In genomic region chr2:233418761-233419625, GRCh38 we compare ENCODE assay signal across 9 cellular contexts.
DNase-seq lines count a peak whose midpoint lies in the region; ATAC-seq, FAIRE-seq and TF ChIP-seq lines count a peak whose summit lies in the region.
"Had no signal": no experiment of that assay in that cellular context is flagged by ENCODE, and none has a peak within 500 bp of the region (broad histone marks: within the 10 kb centered on the region; RNA-seq: fewer than 3 reads in every experiment).

No MANE protein-coding gene starts in this region.

- H3K36me3 ChIP-seq in heart left ventricle: peaks cover 0 to 4% (median 0%) of the 10 kb centered on the region in 9 donors

- H3K9me3 ChIP-seq in heart left ventricle: no peaks in the 10 kb centered on the region

- H3K27me3 Mint-ChIP-seq in stimulated activated memory B cell treated with anti-CD40 and anti-IgM and Interleukin-4, amounts not matched to agents 10 μg/mL and 1 μg/mL and 100 μg/mL, for 72 hours: no peaks in the 10 kb centered on the region
- H3K27me3 Mint-ChIP-seq in progenitor cell of endocrine pancreas: no peaks in the 10 kb centered on the region

- H3K27ac ChIP-seq in heart left ventricle: peak overlapping the region; percentile 55 to 97 (median 88)

- intact Hi-C loops in heart left ventricle (cut with DNase I): no loop called here

- no peak for TF ChIP-seq CTCF in heart left ventricle (IDR thresholded peaks at IDR 0.05)
- TF ChIP-seq CTCF in progenitor cell of endocrine pancreas (IDR thresholded peaks at IDR 0.05; ENCODE audit: unreplicated experiment): no peak

- H3K4me3 ChIP-seq in heart left ventricle: peak overlapping the region; percentile 9 to 68 (median 51)

- no peaks in the 10 kb centered on the region for H3K27me3 ChIP-seq in heart left ventricle

- H3K4me3 Mint-ChIP-seq in stimulated activated memory B cell treated with anti-CD40 and anti-IgM and Interleukin-4, amounts not matched to agents 10 μg/mL and 1 μg/mL and 100 μg/mL, for 72 hours: peak overlapping the region; percentile 79
- H3K4me3 Mint-ChIP-seq in progenitor cell of endocrine pancreas (ENCODE audit: low read depth): no peak overlapping the region

- peak; percentile 50 to 60 for ATAC-seq in activated CD4-positive, CD25-positive, alpha-beta regulatory T cell treated with anti-CD3 and anti-CD28 coated beads, Interleukin-2, amount 50 U/mL, for 24 hours
- ATAC-seq in heart left ventricle (peak; percentile 89 to 90 (median 90)), GM18858 (IDR thresholded peaks at IDR 0.05; ENCODE audit: unreplicated experiment) (no peak)
- ATAC-seq in stimulated activated memory B cell treated with anti-CD40 and anti-IgM and Interleukin-4, amounts not matched to agents 10 μg/mL and 1 μg/mL and 100 μg/mL, for 72 hours: peak; percentile 92

- peaks cover 4 to 83% (median 60%) of the 10 kb centered on the region in 12 donors for H3K4me1 ChIP-seq in heart left ventricle

- FAIRE-seq in HTR-8/SVneo (lab: Jason Lieb, UNC): no peak
- FAIRE-seq: A204.1 had no signal

- WGBS in heart left ventricle, 4 donors: 12 to 16% (median 15%) methylated on average over 13 to 19 of the region's 19 CpGs

- no peaks in the 10 kb centered on the region for H3K9me3 Mint-ChIP-seq in stimulated activated memory B cell treated with anti-CD40 and anti-IgM and Interleukin-4, amounts not matched to agents 10 μg/mL and 1 μg/mL and 100 μg/mL, for 72 hours
- no peaks in the 10 kb centered on the region for H3K9me3 Mint-ChIP-seq in progenitor cell of endocrine pancreas (ENCODE audit: low read depth)

- peaks cover 23% of the 10 kb centered on the region for H3K36me3 Mint-ChIP-seq in stimulated activated memory B cell treated with anti-CD40 and anti-IgM and Interleukin-4, amounts not matched to agents 10 μg/mL and 1 μg/mL and 100 μg/mL, for 72 hours
- H3K36me3 Mint-ChIP-seq in progenitor cell of endocrine pancreas (ENCODE audit: insufficient read depth): peaks cover 5% of the 10 kb centered on the region

- peak overlapping the region; percentile 88 for H3K27ac Mint-ChIP-seq in stimulated activated memory B cell treated with anti-CD40 and anti-IgM and Interleukin-4, amounts not matched to agents 10 μg/mL and 1 μg/mL and 100 μg/mL, for 72 hours
- no peak overlapping the region for H3K27ac Mint-ChIP-seq in progenitor cell of endocrine pancreas

- DNase-seq in activated CD4-positive, CD25-positive, alpha-beta regulatory T cell treated with anti-CD3 and anti-CD28 coated beads, Interleukin-2, amount 50 U/mL, for 72 hours: no peak
- DNase-seq in HTR-8/SVneo (ENCODE audit: insufficient read length, low spot score) (peak; percentile 56), heart left ventricle (peak; percentile 65 to 88 (median 85)), progenitor cell of endocrine pancreas (ENCODE audit: low spot score, unreplicated experiment) (no peak)
- peak; percentile 61 for DNase-seq in activated CD8-positive, alpha-beta memory T cell treated with anti-CD3 and anti-CD28 coated beads, Interleukin-2, amount 50 U/mL, for 4 hours

- TF ChIP-seq POLR2A in heart left ventricle (IDR thresholded peaks at IDR 0.05): peak in 1 of 2 donors; percentile 50

- peaks cover 99% of the 10 kb centered on the region for H3K4me1 Mint-ChIP-seq in stimulated activated memory B cell treated with anti-CD40 and anti-IgM and Interleukin-4, amounts not matched to agents 10 μg/mL and 1 μg/mL and 100 μg/mL, for 72 hours
- peaks cover 28% of the 10 kb centered on the region for H3K4me1 Mint-ChIP-seq in progenitor cell of endocrine pancreas (ENCODE audit: low read depth)

Comparison
In these comparisons a context has a peak if more than half of its experiments do, and no peak if none do; other contexts are left out.
1. DNase-seq: peak in HTR-8/SVneo (single experiment), activated CD8-positive, alpha-beta memory T cell treated with anti-CD3 and anti-CD28 coated beads, Interleukin-2, amount 50 U/mL, for 4 hours (single experiment) and heart left ventricle (5 of 5); none in activated CD4-positive, CD25-positive, alpha-beta regulatory T cell treated with anti-CD3 and anti-CD28 coated beads, Interleukin-2, amount 50 U/mL, for 72 hours (single experiment) and progenitor cell of endocrine pancreas (single experiment).